ENCODE assay signal across 8 cellular contexts in the genomic region with DNA sequence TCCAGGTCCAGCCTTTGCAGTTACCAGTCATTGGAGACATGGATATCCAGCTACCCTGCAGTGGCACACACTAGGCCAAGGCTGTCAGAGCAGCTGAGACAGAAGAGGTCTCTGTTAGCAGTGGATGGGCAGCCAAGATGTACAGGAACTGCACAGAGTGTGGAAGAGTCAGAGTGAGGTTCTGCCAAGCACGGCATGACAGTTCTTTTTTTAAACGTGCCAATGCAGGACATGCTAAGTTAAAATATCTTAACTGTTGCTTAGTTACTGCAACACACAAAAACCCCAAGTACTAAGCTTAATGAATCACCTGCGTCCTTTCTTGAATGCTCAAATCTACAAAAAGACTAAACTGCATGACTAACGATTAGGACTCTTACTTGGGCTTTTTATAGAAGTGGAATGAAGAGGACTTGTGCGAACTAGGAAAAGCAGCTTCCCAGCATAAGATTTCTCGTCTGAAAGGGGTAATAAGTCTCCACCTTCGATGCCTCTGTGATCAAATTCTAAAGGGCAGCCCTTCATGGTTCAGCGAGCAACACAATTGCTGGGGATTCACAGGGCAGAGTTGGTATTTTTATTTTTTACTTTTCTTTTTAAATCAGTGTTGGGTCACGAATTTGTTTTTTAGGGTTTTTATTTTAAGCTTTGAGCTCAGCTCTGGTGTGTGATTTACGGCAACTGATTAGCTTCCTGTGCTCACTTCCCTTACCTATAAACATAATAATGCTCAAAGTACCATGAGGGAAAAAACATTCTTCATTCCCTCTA. TPM values are rescaled to one million over a fixed set of nuclear protein-coding genes. Genes with fewer than 3 reads are reported as not detected.
DNase-seq lines count a peak whose midpoint lies in the region; ATAC-seq and TF ChIP-seq lines count a peak whose summit lies in the region.

No MANE protein-coding gene starts in this region.

- POLR2A ChIA-PET in activated CD8-positive, alpha-beta T cell treated with anti-CD3 and anti-CD28 coated beads, Interleukin-2, amount 10 ng/mL, durations not matched to agents 7 days and 5 days (lab: Charles Lee) = interaction anchor here (0.5 to 2.9 kb wide), 5 partner anchors 12 to 79 kb away, joined by 3 to 15 read pairs (median 3); partner anchors contain the start of gene MAPK1IP1L

- no peaks in the 10 kb centered on the region for H3K27me3 Mint-ChIP-seq in activated CD8-positive, alpha-beta T cell treated with anti-CD3 and anti-CD28 coated beads, Interleukin-2, amount 10 ng/mL, durations not matched to agents 7 days and 5 days (ENCODE audit: low read depth)

- DNase-seq in CD1c-positive myeloid dendritic cell (ENCODE audit: extremely low spot score) (peak; percentile 30), fibroblast of pulmonary artery (ENCODE audit: low read depth) (peak; percentile 80), posterior cingulate gyrus (peak in 7 of 10 donors; percentile 37 to 89 (median 47)), NCI-H524 (lab: John Stamatoyannopoulos, UW) (no peak)
- DNase-seq in activated CD8-positive, alpha-beta T cell treated with anti-CD3 and anti-CD28 coated beads, Interleukin-2, amount 10 ng/mL, durations not matched to agents 7 days and 5 days = no peak

- H3K27ac Mint-ChIP-seq in activated CD8-positive, alpha-beta T cell treated with anti-CD3 and anti-CD28 coated beads, Interleukin-2, amount 10 ng/mL, durations not matched to agents 7 days and 5 days = peak overlapping the region; percentile 57

- intact Hi-C loops in posterior cingulate gyrus (cut with DNase I) = no loop called here

- H3K4me3 ChIP-seq in fibroblast of pulmonary artery (replicated peaks; ENCODE audit: low read depth, low read length) = no peak overlapping the region

- H3K4me3 Mint-ChIP-seq in activated CD8-positive, alpha-beta T cell treated with anti-CD3 and anti-CD28 coated beads, Interleukin-2, amount 10 ng/mL, durations not matched to agents 7 days and 5 days = no peak overlapping the region

- peaks cover 27% of the 10 kb centered on the region for H3K4me1 Mint-ChIP-seq in activated CD8-positive, alpha-beta T cell treated with anti-CD3 and anti-CD28 coated beads, Interleukin-2, amount 10 ng/mL, durations not matched to agents 7 days and 5 days (ENCODE audit: low read depth)

- no peaks in the 10 kb centered on the region for H3K9me3 Mint-ChIP-seq in activated CD8-positive, alpha-beta T cell treated with anti-CD3 and anti-CD28 coated beads, Interleukin-2, amount 10 ng/mL, durations not matched to agents 7 days and 5 days (ENCODE audit: insufficient read depth)

- peak; percentile 42 for ATAC-seq in GM19025 (IDR thresholded peaks at IDR 0.05; ENCODE audit: low read depth, unreplicated experiment)
- ATAC-seq in HG03342 (IDR thresholded peaks at IDR 0.05; ENCODE audit: unreplicated experiment) = peak; percentile 49
- ATAC-seq in activated CD8-positive, alpha-beta T cell treated with anti-CD3 and anti-CD28 coated beads, Interleukin-2, amount 10 ng/mL, durations not matched to agents 7 days and 5 days = peak; percentile 65
- ATAC-seq in HG03045 (IDR thresholded peaks at IDR 0.05; ENCODE audit: unreplicated experiment) = no peak

- CTCF ChIA-PET in activated CD8-positive, alpha-beta T cell treated with anti-CD3 and anti-CD28 coated beads, Interleukin-2, amount 10 ng/mL, durations not matched to agents 7 days and 5 days (lab: Charles Lee) = interaction anchor here (0.8 to 3.3 kb wide), 9 partner anchors 9 to 89 kb away, joined by 3 to 29 read pairs (median 3); partner anchors contain the start of gene MAPK1IP1L

- no peak for TF ChIP-seq CTCF in fibroblast of pulmonary artery (IDR thresholded peaks at IDR 0.05; ENCODE audit: low read length, missing control alignments)

- peaks cover 17% of the 10 kb centered on the region for H3K36me3 Mint-ChIP-seq in activated CD8-positive, alpha-beta T cell treated with anti-CD3 and anti-CD28 coated beads, Interleukin-2, amount 10 ng/mL, durations not matched to agents 7 days and 5 days (ENCODE audit: low read depth)

RNA-seq across cellular contexts. Expression of gene MAPK1IP1L, which starts 20.6 kb away (rescaled TPM):
- 100 to 1,000 TPM; 105 to 106 TPM for total RNA-seq in activated CD8-positive, alpha-beta T cell treated with anti-CD3 and anti-CD28 coated beads, Interleukin-2, amount 10 ng/mL, durations not matched to agents 7 days and 5 days

RNA-seq across cellular contexts. Expression of gene SOCS4, which starts 45.0 kb away (rescaled TPM):
- 10 to 100 TPM; 26.7 to 36.5 TPM for total RNA-seq in activated CD8-positive, alpha-beta T cell treated with anti-CD3 and anti-CD28 coated beads, Interleukin-2, amount 10 ng/mL, durations not matched to agents 7 days and 5 days

RNA-seq across cellular contexts. Expression of gene WDHD1, which starts 45.2 kb away (rescaled TPM):
- total RNA-seq in activated CD8-positive, alpha-beta T cell treated with anti-CD3 and anti-CD28 coated beads, Interleukin-2, amount 10 ng/mL, durations not matched to agents 7 days and 5 days = 10 to 100 TPM; 45.9 to 46.6 TPM

RNA-seq across cellular contexts. Expression of gene LGALS3, which starts 57.0 kb away (rescaled TPM):
- total RNA-seq in activated CD8-positive, alpha-beta T cell treated with anti-CD3 and anti-CD28 coated beads, Interleukin-2, amount 10 ng/mL, durations not matched to agents 7 days and 5 days = 10 to 100 TPM; 31.5 to 34.4 TPM

Comparison
In these comparisons a context has a peak if more than half of its experiments do, and no peak if none do; other contexts are left out.
1. DNase-seq: peak in CD1c-positive myeloid dendritic cell (single experiment), fibroblast of pulmonary artery (single experiment) and posterior cingulate gyrus (7 of 10); none in activated CD8-positive, alpha-beta T cell treated with anti-CD3 and anti-CD28 coated beads, Interleukin-2, amount 10 ng/mL, durations not matched to agents 7 days and 5 days (single experiment) and NCI-H524 (0 of 2).